ENCODE assay signal across 21 cellular contexts in genomic region chr18:11055721-11056120, GRCh38.
"Had no signal": no experiment of that assay in that cellular context is flagged by ENCODE, and none has a peak within 500 bp of the region (broad histone marks: within the 10 kb centered on the region; RNA-seq: fewer than 3 reads in every experiment).

No MANE protein-coding gene starts in this region.

- H3K27me3 ChIP-seq: esophagus squamous epithelium, right lobe of liver, suprapubic skin, thyroid gland, uterus had no signal

- ATAC-seq: heart right ventricle; left ventricle myocardium superior; lower lobe of right lung; natural killer cell; stimulated activated naive CD8-positive, alpha-beta T cell treated with anti-CD3 and anti-CD28 coated beads, Interleukin-15, amount 100 ng/mL, for 72 hours had no signal

- H3K4me3 ChIP-seq: coronary artery, esophagus squamous epithelium, heart right ventricle, lower lobe of right lung, right lobe of liver, suprapubic skin, thyroid gland, uterus had no signal

- H3K36me3 ChIP-seq: esophagus squamous epithelium, heart right ventricle, lower lobe of right lung, right lobe of liver, suprapubic skin, thyroid gland, uterus had no signal

- H2AFZ ChIP-seq: parathyroid adenoma had no signal

- H3K9ac ChIP-seq: parathyroid adenoma had no signal

- DNase-seq: dermis blood vessel endothelial cell; effector memory CD4-positive, alpha-beta T cell; esophagus squamous epithelium; foreskin melanocyte; glutamatergic neuron; heart right ventricle; hippocampal formation; left ventricle myocardium superior; lower lobe of right lung; natural killer cell; right lobe of liver; small intestine; stimulated activated CD4-positive, alpha-beta T cell treated with anti-CD3 and anti-CD28 coated beads, Interleukin-15, amount 100 ng/mL, for 24 hours; stimulated activated CD4-positive, alpha-beta T cell treated with anti-CD3 and anti-CD28 coated beads, Interleukin-2, amount 100 ng/mL, for 48 hours; stimulated activated naive CD4-positive, alpha-beta T cell; stimulated activated naive CD8-positive, alpha-beta T cell treated with anti-CD3 and anti-CD28 coated beads, Interleukin-15, amount 100 ng/mL, for 72 hours; thyroid gland; uterus had no signal

- H3K9me3 ChIP-seq: esophagus squamous epithelium, heart right ventricle, lower lobe of right lung, right lobe of liver, suprapubic skin, thyroid gland, uterus had no signal

- H3K4me1 ChIP-seq: esophagus squamous epithelium, heart right ventricle, lower lobe of right lung, parathyroid adenoma, right lobe of liver, suprapubic skin, thyroid gland, uterus had no signal

- H3K27ac ChIP-seq: coronary artery, esophagus squamous epithelium, heart right ventricle, lower lobe of right lung, parathyroid adenoma, right lobe of liver, suprapubic skin, thyroid gland, uterus had no signal
